Comparison of ENCODE assay signal across 10 cellular contexts in the genomic region with DNA sequence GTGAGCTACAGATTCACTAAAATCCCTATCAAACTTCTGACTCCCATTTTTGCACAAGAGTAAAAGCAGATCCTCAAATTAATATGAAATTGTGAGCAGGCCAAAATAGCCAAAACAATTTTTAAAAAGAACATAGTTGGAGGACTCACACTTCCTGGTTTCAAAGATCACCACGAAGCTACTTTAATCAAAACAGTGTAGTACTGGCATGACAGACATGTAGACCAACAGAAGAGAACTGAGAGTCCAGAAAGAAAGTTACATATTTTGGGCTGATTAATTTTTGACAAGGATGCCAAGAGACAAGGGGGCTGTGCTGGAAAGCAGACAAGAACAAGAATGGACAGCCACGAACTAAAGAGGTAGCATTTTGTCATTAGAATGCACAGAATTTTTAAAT. TPM values are rescaled to one million over a fixed set of nuclear protein-coding genes. Genes with fewer than 3 reads are reported as not detected.
A peak's percentile ranks its signal among the peaks of the same experiment; 100 is the strongest.
DNase-seq lines count a peak whose midpoint lies in the region; ATAC-seq and TF ChIP-seq lines count a peak whose summit lies in the region.
"Had no signal": no experiment of that assay in that cellular context is flagged by ENCODE, and none has a peak within 500 bp of the region (broad histone marks: within the 10 kb centered on the region; RNA-seq: fewer than 3 reads in every experiment).

No MANE protein-coding gene starts in this region.

- H3K36me3 Mint-ChIP-seq in memory B cell, result peaks cover 2% of the 10 kb centered on the region

- TF ChIP-seq CTCF in GM12865 (IDR thresholded peaks at IDR 0.05; ENCODE audit: insufficient read depth, low read depth, low read length, missing control alignments) (no peak), BE2C (IDR thresholded peaks at IDR 0.05; ENCODE audit: low read depth, low read length) (no peak)

- H3K36me3 ChIP-seq in BE2C, result no peaks in the 10 kb centered on the region

- no peaks in the 10 kb centered on the region for H3K27me3 ChIP-seq in BE2C

- H3K4me3 ChIP-seq in GM12865 (ENCODE audit: low read depth, low read length), result no peak overlapping the region
- no peak overlapping the region for H3K4me3 ChIP-seq in BE2C (ENCODE audit: low read depth, low read length)

- H3K27ac Mint-ChIP-seq in memory B cell, result peak overlapping the region; percentile 35

- DNase-seq in GM12865 (ENCODE audit: low read depth) (peak; percentile 33), memory B cell (ENCODE audit: low spot score in 2 of 2) (no peak), COLO829 (ENCODE audit: low spot score) (no peak), SIG-M5 (lab: John Stamatoyannopoulos, UW) (no peak), BE2C (no peak), amygdala (lab: John Stamatoyannopoulos, UW) (no peak)
- DNase-seq: CD8-positive, alpha-beta memory T cell had no signal

- no peaks in the 10 kb centered on the region for H3K9me3 Mint-ChIP-seq in memory B cell
- H3K9me3 Mint-ChIP-seq: CD8-positive, alpha-beta memory T cell had no signal

- H3K4me1 ChIP-seq in BE2C, result no peaks in the 10 kb centered on the region; the same call in 1 of the 2 replicates

- H3K4me1 Mint-ChIP-seq in memory B cell, result peaks cover 47% of the 10 kb centered on the region

- peak; percentile 46 for ATAC-seq in GM21723 (IDR thresholded peaks at IDR 0.05; ENCODE audit: unreplicated experiment)
- peak; percentile 59 for ATAC-seq in SK-N-SH treated with all-trans-retinoic acid at 6 μM for 48 hours
- peak; percentile 37 for ATAC-seq in memory B cell (ENCODE audit: low read depth)
- ATAC-seq: HCT116 had no signal

- no peaks in the 10 kb centered on the region for H3K9me3 ChIP-seq in BE2C

- no peaks in the 10 kb centered on the region for H3K27me3 Mint-ChIP-seq in memory B cell
- H3K27me3 Mint-ChIP-seq: CD8-positive, alpha-beta memory T cell had no signal

- peak overlapping the region; percentile 32 for H3K4me3 Mint-ChIP-seq in memory B cell

TF ChIP-seq in SK-N-SH treated with all-trans-retinoic acid at 6 μM for 48 hours, 23 proteins besides CTCF, POLR2A, EP300 and RAD21:
- TF ChIP-seq GLIS3 (CRISPR knock-in tag; IDR thresholded peaks at IDR 0.05) (no peak), ZNF70 (CRISPR knock-in tag; IDR thresholded peaks at IDR 0.05) (no peak), ESRRG (CRISPR knock-in tag; IDR thresholded peaks at IDR 0.05) (no peak), PPARA (CRISPR knock-in tag; IDR thresholded peaks at IDR 0.05; ENCODE audit: borderline replicate concordance) (no peak), ARNTL (CRISPR knock-in tag; IDR thresholded peaks at IDR 0.05; ENCODE audit: borderline replicate concordance, low read depth) (no peak), TCF4 (CRISPR knock-in tag; IDR thresholded peaks at IDR 0.05; ENCODE audit: borderline replicate concordance) (no peak), CSDC2 (CRISPR knock-in tag; IDR thresholded peaks at IDR 0.05) (no peak), ZFP3 (CRISPR knock-in tag; IDR thresholded peaks at IDR 0.05) (no peak), ZC3H10 (CRISPR knock-in tag; IDR thresholded peaks at IDR 0.05) (no peak), RARB (CRISPR knock-in tag; IDR thresholded peaks at IDR 0.05) (no peak), ZNF565 (CRISPR knock-in tag; conservative IDR thresholded peaks at IDR 0.05; ENCODE audit: low read depth) (no peak)
- TF ChIP-seq, protein P1, sequence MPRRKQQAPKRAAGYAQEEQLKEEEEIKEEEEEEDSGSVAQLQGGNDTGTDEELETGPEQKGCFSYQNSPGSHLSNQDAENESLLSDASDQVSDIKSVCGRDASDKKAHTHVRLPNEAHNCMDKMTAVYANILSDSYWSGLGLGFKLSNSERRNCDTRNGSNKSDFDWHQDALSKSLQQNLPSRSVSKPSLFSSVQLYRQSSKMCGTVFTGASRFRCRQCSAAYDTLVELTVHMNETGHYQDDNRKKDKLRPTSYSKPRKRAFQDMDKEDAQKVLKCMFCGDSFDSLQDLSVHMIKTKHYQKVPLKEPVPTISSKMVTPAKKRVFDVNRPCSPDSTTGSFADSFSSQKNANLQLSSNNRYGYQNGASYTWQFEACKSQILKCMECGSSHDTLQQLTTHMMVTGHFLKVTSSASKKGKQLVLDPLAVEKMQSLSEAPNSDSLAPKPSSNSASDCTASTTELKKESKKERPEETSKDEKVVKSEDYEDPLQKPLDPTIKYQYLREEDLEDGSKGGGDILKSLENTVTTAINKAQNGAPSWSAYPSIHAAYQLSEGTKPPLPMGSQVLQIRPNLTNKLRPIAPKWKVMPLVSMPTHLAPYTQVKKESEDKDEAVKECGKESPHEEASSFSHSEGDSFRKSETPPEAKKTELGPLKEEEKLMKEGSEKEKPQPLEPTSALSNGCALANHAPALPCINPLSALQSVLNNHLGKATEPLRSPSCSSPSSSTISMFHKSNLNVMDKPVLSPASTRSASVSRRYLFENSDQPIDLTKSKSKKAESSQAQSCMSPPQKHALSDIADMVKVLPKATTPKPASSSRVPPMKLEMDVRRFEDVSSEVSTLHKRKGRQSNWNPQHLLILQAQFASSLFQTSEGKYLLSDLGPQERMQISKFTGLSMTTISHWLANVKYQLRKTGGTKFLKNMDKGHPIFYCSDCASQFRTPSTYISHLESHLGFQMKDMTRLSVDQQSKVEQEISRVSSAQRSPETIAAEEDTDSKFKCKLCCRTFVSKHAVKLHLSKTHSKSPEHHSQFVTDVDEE (CRISPR knock-in tag; IDR thresholded peaks at IDR 0.05), result no peak
- TF ChIP-seq, protein P2, sequence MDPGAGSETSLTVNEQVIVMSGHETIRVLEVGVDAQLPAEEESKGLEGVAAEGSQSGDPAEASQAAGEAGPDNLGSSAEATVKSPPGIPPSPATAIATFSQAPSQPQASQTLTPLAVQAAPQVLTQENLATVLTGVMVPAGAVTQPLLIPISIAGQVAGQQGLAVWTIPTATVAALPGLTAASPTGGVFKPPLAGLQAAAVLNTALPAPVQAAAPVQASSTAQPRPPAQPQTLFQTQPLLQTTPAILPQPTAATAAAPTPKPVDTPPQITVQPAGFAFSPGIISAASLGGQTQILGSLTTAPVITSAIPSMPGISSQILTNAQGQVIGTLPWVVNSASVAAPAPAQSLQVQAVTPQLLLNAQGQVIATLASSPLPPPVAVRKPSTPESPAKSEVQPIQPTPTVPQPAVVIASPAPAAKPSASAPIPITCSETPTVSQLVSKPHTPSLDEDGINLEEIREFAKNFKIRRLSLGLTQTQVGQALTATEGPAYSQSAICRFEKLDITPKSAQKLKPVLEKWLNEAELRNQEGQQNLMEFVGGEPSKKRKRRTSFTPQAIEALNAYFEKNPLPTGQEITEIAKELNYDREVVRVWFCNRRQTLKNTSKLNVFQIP (CRISPR knock-in tag; IDR thresholded peaks at IDR 0.05; ENCODE audit: borderline replicate concordance, low read depth), result no peak

RNA-seq across cellular contexts. Expression of gene RYK, which starts 14.2 kb away (rescaled TPM):
- polyA plus RNA-seq in BE2C (2012; ENCODE audit: insufficient read depth, insufficient read length, low read depth), result 31.7 TPM
